In the genomic region with DNA sequence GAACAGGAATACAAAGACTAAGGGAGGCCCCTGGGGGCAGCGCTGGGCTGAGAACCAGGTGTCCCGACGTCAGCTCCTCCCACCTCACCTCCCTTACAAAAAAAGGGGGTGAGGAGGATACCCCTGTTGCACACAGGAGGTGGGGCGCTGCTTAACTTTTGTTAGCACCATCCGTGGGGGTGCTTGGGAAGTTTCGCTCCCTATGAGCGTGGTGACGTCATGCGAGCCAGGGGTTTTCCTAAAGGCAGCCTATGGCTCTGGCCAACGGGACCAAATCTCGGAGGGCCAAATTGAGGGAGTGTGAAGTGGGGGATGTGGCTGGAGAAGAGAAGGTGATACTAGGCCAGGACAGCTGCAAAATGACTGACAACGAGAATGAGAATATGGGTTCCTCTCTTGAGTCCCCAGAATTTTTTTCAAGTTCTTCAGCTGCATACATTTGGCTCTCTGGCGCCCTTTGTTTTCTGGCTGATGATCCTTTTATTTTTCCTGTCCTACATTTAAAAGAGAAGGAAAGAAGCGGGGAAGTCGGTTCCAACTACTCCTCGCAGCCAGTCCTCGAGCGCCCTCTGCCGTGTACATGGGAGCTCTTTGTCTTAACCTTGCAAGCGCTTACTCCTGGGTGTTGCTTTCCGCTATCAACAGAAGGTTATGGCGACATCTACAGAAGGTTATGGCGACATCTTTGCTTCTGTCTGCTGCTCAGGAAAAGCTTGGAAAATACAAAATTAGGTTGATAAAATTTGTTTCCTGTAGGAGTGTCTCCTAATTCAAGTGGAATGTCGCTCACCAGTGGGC, we compare ENCODE assay signal across 1 cellular context.
A peak's percentile ranks its signal among the peaks of the same experiment; 100 is the strongest.
TF ChIP-seq lines count a peak whose summit lies in the region.

No MANE protein-coding gene starts in this region.

TF ChIP-seq in GM23338, 12 proteins besides CTCF, POLR2A, EP300 and RAD21 (continued from another document):
- TF ChIP-seq, protein P1, sequence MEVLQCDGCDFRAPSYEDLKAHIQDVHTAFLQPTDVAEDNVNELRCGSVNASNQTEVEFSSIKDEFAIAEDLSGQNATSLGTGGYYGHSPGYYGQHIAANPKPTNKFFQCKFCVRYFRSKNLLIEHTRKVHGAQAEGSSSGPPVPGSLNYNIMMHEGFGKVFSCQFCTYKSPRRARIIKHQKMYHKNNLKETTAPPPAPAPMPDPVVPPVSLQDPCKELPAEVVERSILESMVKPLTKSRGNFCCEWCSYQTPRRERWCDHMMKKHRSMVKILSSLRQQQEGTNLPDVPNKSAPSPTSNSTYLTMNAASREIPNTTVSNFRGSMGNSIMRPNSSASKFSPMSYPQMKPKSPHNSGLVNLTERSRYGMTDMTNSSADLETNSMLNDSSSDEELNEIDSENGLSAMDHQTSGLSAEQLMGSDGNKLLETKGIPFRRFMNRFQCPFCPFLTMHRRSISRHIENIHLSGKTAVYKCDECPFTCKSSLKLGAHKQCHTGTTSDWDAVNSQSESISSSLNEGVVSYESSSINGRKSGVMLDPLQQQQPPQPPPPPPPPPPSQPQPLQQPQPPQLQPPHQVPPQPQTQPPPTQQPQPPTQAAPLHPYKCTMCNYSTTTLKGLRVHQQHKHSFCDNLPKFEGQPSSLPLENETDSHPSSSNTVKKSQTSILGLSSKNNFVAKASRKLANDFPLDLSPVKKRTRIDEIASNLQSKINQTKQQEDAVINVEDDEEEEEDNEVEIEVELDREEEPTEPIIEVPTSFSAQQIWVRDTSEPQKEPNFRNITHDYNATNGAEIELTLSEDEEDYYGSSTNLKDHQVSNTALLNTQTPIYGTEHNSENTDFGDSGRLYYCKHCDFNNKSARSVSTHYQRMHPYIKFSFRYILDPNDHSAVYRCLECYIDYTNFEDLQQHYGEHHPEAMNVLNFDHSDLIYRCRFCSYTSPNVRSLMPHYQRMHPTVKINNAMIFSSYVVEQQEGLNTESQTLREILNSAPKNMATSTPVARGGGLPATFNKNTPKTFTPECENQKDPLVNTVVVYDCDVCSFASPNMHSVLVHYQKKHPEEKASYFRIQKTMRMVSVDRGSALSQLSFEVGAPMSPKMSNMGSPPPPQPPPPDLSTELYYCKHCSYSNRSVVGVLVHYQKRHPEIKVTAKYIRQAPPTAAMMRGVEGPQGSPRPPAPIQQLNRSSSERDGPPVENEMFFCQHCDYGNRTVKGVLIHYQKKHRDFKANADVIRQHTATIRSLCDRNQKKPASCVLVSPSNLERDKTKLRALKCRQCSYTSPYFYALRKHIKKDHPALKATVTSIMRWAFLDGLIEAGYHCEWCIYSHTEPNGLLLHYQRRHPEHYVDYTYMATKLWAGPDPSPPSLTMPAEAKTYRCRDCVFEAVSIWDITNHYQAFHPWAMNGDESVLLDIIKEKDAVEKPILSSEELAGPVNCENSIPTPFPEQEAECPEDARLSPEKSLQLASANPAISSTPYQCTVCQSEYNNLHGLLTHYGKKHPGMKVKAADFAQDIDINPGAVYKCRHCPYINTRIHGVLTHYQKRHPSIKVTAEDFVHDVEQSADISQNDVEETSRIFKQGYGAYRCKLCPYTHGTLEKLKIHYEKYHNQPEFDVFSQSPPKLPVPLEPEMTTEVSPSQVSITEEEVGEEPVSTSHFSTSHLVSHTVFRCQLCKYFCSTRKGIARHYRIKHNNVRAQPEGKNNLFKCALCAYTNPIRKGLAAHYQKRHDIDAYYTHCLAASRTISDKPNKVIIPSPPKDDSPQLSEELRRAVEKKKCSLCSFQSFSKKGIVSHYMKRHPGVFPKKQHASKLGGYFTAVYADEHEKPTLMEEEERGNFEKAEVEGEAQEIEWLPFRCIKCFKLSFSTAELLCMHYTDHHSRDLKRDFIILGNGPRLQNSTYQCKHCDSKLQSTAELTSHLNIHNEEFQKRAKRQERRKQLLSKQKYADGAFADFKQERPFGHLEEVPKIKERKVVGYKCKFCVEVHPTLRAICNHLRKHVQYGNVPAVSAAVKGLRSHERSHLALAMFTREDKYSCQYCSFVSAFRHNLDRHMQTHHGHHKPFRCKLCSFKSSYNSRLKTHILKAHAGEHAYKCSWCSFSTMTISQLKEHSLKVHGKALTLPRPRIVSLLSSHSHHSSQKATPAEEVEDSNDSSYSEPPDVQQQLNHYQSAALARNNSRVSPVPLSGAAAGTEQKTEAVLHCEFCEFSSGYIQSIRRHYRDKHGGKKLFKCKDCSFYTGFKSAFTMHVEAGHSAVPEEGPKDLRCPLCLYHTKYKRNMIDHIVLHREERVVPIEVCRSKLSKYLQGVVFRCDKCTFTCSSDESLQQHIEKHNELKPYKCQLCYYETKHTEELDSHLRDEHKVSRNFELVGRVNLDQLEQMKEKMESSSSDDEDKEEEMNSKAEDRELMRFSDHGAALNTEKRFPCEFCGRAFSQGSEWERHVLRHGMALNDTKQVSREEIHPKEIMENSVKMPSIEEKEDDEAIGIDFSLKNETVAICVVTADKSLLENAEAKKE (CRISPR knock-in tag; IDR thresholded peaks at IDR 0.05), result peak; percentile 15; the same call in 1 of the 2 replicates
